In genomic region chr15:29734917-29735572, GRCh38 we compare ENCODE assay signal across 1 cellular context.
TF ChIP-seq lines count a peak whose summit lies in the region.

No MANE protein-coding gene starts in this region.

TF ChIP-seq in A549, 52 proteins besides CTCF, POLR2A, EP300 and RAD21 (continued from another document):
- TF ChIP-seq USF2 (IDR thresholded peaks at IDR 0.05) (peak; percentile 87), HES2 (IDR thresholded peaks at IDR 0.05) (no peak), REST (IDR thresholded peaks at IDR 0.05) (no peak), RFX5 (IDR thresholded peaks at IDR 0.05) (no peak), TP53 (CRISPR knock-in tag; IDR thresholded peaks at IDR 0.05) (no peak), CHD2 (IDR thresholded peaks at IDR 0.05; ENCODE audit: low read length, partially characterized antibody) (no peak), KDM5A (IDR thresholded peaks at IDR 0.05) (no peak), HEYL (CRISPR knock-in tag; IDR thresholded peaks at IDR 0.05) (no peak), SREBF2 (IDR thresholded peaks at IDR 0.05) (no peak), ZNF302 (CRISPR knock-in tag; IDR thresholded peaks at IDR 0.05) (no peak), MAFK (IDR thresholded peaks at IDR 0.05; ENCODE audit: partially characterized antibody) (no peak), SMC3 (IDR thresholded peaks at IDR 0.05) (peak; percentile 42; the same call in 1 of the 3 replicates), RCOR1 (IDR thresholded peaks at IDR 0.05; ENCODE audit: low read depth, low read length) (no peak), CBX8 (IDR thresholded peaks at IDR 0.05) (no peak), ZFP36 (IDR thresholded peaks at IDR 0.05; ENCODE audit: borderline replicate concordance, partially characterized antibody) (no peak), BHLHE40 (IDR thresholded peaks at IDR 0.05; ENCODE audit: low read depth, low read length) (no peak), ATOH8 (CRISPR knock-in tag; IDR thresholded peaks at IDR 0.05; ENCODE audit: low read depth) (peak; percentile 55; the same call in 1 of the 2 replicates), FOSB (CRISPR knock-in tag; IDR thresholded peaks at IDR 0.05) (no peak), FOSL2 (IDR thresholded peaks at IDR 0.05) (peak; percentile 90), FOSL2 (CRISPR knock-in tag; IDR thresholded peaks at IDR 0.05) (peak; percentile 89), RARB (CRISPR knock-in tag; IDR thresholded peaks at IDR 0.05) (no peak), JUNB (IDR thresholded peaks at IDR 0.05) (peak; percentile 96), CEBPB (IDR thresholded peaks at IDR 0.05) (peak; percentile 77 to 78; a peak in 3 of 4 replicates), FOXS1 (CRISPR knock-in tag; IDR thresholded peaks at IDR 0.05) (no peak), NFE2L2 (conservative IDR thresholded peaks at IDR 0.05; ENCODE audit: low read length) (no peak), PBX3 (IDR thresholded peaks at IDR 0.05) (no peak), JUN (IDR thresholded peaks at IDR 0.05) (peak; percentile 86 to 95; a peak in 4 of 5 replicates), ESRRA (IDR thresholded peaks at IDR 0.05; ENCODE audit: borderline replicate concordance, low read length) (no peak), HMGXB4 (CRISPR knock-in tag; IDR thresholded peaks at IDR 0.05; ENCODE audit: borderline replicate concordance) (no peak), NR3C1 (IDR thresholded peaks at IDR 0.05) (no peak), E2F6 (IDR thresholded peaks at IDR 0.05; ENCODE audit: borderline replicate concordance, low read depth) (peak; percentile 39; the same call in 1 of the 2 replicates), BCL3 (IDR thresholded peaks at IDR 0.05) (peak; percentile 75; the same call in 2 of the 3 replicates), NPAS2 (CRISPR knock-in tag; IDR thresholded peaks at IDR 0.05; ENCODE audit: borderline replicate concordance) (peak; percentile 65; the same call in 1 of the 2 replicates), HOXB13 (CRISPR knock-in tag; IDR thresholded peaks at IDR 0.05; ENCODE audit: low read depth) (no peak), ZC3H11A (IDR thresholded peaks at IDR 0.05) (no peak), RNF2 (IDR thresholded peaks at IDR 0.05; ENCODE audit: borderline replicate concordance, low read depth) (no peak), ELK1 (IDR thresholded peaks at IDR 0.05; ENCODE audit: low read depth, low read length) (no peak), PHF8 (IDR thresholded peaks at IDR 0.05; ENCODE audit: borderline replicate concordance, low read depth) (no peak), TFCP2L1 (CRISPR knock-in tag; IDR thresholded peaks at IDR 0.05) (no peak), GATA3 (IDR thresholded peaks at IDR 0.05; ENCODE audit: borderline replicate concordance) (peak; percentile 87), HOXB5 (CRISPR knock-in tag; IDR thresholded peaks at IDR 0.05) (peak; percentile 31; the same call in 1 of the 2 replicates), POLR2AphosphoS2 (conservative IDR thresholded peaks at IDR 0.05; ENCODE audit: low read length) (no peak), EHMT2 (IDR thresholded peaks at IDR 0.05; ENCODE audit: low read depth) (no peak), HDAC2 (IDR thresholded peaks at IDR 0.05) (no peak), MAZ (IDR thresholded peaks at IDR 0.05; ENCODE audit: borderline replicate concordance, low read depth, low read length) (no peak), ZSCAN20 (CRISPR knock-in tag; IDR thresholded peaks at IDR 0.05) (no peak), CHD4 (IDR thresholded peaks at IDR 0.05; ENCODE audit: borderline replicate concordance) (no peak)
